31 cellular contexts compared by ENCODE assay signal in the genomic region with DNA sequence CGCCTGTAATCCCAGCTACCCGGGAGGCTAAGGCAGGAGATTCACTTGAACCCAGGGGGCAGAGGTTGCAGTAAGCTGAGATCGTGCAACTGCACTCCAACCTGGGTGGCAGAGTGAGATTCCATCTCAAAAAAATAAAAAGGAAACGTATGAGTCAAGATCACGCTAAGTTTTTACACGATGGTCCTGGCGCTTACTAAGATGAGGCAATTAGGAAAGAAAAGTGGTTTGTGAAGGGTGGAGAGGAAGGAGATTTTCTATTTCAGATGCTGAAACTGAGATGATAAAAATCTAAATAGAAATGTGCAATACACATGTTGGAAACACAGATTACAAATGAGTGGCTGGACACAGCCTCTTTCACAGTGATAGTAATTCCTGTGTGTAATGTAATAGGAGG.
A peak's percentile ranks its signal among the peaks of the same experiment; 100 is the strongest.
DNase-seq lines count a peak whose midpoint lies in the region; ATAC-seq, FAIRE-seq and TF ChIP-seq lines count a peak whose summit lies in the region.
"Had no signal": no experiment of that assay in that cellular context is flagged by ENCODE, and none has a peak within 500 bp of the region (broad histone marks: within the 10 kb centered on the region; RNA-seq: fewer than 3 reads in every experiment).

No MANE protein-coding gene starts in this region.

- no peaks in the 10 kb centered on the region for H3K27me3 Mint-ChIP-seq in activated T-cell treated with anti-CD3 and anti-CD28 coated beads, Interleukin-2, amount 50 U/mL, for 72 hours (ENCODE audit: low read depth)
- no peaks in the 10 kb centered on the region for H3K27me3 Mint-ChIP-seq in activated naive CD8-positive, alpha-beta T cell treated with anti-CD3 and anti-CD28 coated beads for 36 hours
- H3K27me3 Mint-ChIP-seq in stimulated activated naive CD8-positive, alpha-beta T cell treated with anti-CD3 and anti-CD28 coated beads, Interleukin-15, amount 100 ng/mL, for 72 hours, result no peaks in the 10 kb centered on the region

- H3K36me3 Mint-ChIP-seq in activated T-cell treated with anti-CD3 and anti-CD28 coated beads, Interleukin-2, amount 50 U/mL, for 72 hours (ENCODE audit: insufficient read depth in 2 of 2), result peaks cover 10 to 33% of the 10 kb centered on the region in 2 donors
- H3K36me3 Mint-ChIP-seq in activated naive CD8-positive, alpha-beta T cell treated with anti-CD3 and anti-CD28 coated beads for 36 hours, result peaks cover 18% of the 10 kb centered on the region

- H3K4me3 Mint-ChIP-seq in activated T-cell treated with anti-CD3 and anti-CD28 coated beads, Interleukin-2, amount 50 U/mL, for 72 hours, result peak overlapping the region in 1 of 2 donors; percentile 10
- H3K4me3 Mint-ChIP-seq in activated naive CD8-positive, alpha-beta T cell treated with anti-CD3 and anti-CD28 coated beads for 36 hours, result no peak overlapping the region
- H3K4me3 Mint-ChIP-seq in stimulated activated naive CD8-positive, alpha-beta T cell treated with anti-CD3 and anti-CD28 coated beads, Interleukin-15, amount 100 ng/mL, for 72 hours, result peak overlapping the region in 1 of 2 donors; percentile 12
- H3K4me3 Mint-ChIP-seq: endodermal cell had no signal

- FAIRE-seq in GM12891 (lab: Jason Lieb, UNC), result no peak
- FAIRE-seq: GM12892, HepG2, keratinocyte had no signal

- peak in 1 of 2 donors; percentile 57 for ATAC-seq in activated T-cell treated with anti-CD3 and anti-CD28 coated beads, Interleukin-2, amount 50 U/mL, for 72 hours (replicated peaks in 1 of 2)
- peak; percentile 40 for ATAC-seq in stimulated activated naive CD8-positive, alpha-beta T cell treated with anti-CD3 and anti-CD28 coated beads, Interleukin-15, amount 100 ng/mL, for 72 hours
- no peak for ATAC-seq in SK-N-SH treated with all-trans-retinoic acid at 6 μM for 48 hours
- ATAC-seq: body of pancreas, esophagus mucosa, foreskin keratinocyte, heart right ventricle, HepG2, right cardiac atrium had no signal

- no peak for DNase-seq in activated T-cell treated with anti-CD3 and anti-CD28 coated beads, Interleukin-2, amount 50 U/mL, for 72 hours
- DNase-seq in activated T-cell treated with anti-CD3 and anti-CD28 coated beads, Interleukin-2, amount 50 U/mL, for 1 hour, result no peak
- no peak for DNase-seq in GM12891 (ENCODE audit: insufficient read length, low spot score)
- DNase-seq in activated naive CD8-positive, alpha-beta T cell treated with anti-CD3 and anti-CD28 coated beads for 36 hours, result no peak
- no peak for DNase-seq in stimulated activated naive CD8-positive, alpha-beta T cell treated with anti-CD3 and anti-CD28 coated beads, Interleukin-15, amount 100 ng/mL, for 72 hours
- DNase-seq in head of caudate nucleus, result no peak
- DNase-seq: activated CD4-positive, alpha-beta T cell treated with anti-CD3 and anti-CD28 coated beads, Interleukin-2, amount 50 U/mL, for 1 hour; activated CD8-positive, alpha-beta memory T cell treated with anti-CD3 and anti-CD28 coated beads, Interleukin-2, amount 50 U/mL, for 48 hours; activated effector memory CD4-positive, alpha-beta T cell treated with anti-CD3 and anti-CD28 coated beads, Interleukin-2, amount 50 U/mL, for 16 hours; body of pancreas; dermis blood vessel endothelial cell; endodermal cell; foreskin keratinocyte; H7; heart right ventricle; left ventricle myocardium inferior; mesendoderm; NCI-H1436 treated with DMSO at 0.1 percent for 48 hours; posterior cingulate gyrus; right cardiac atrium; SJCRH30; stimulated activated CD4-positive, alpha-beta T cell treated with anti-CD3 and anti-CD28 coated beads, Interleukin-1b, Interleukin-23, amount 100 ng/mL, for 48 hours; stomach; T1000; thyroid gland; WERI-Rb-1 had no signal

- TF ChIP-seq POLR2A in GM12891 (IDR thresholded peaks at IDR 0.05; ENCODE audit: low read depth, low read length), result no peak

- H3K9me3 Mint-ChIP-seq in activated T-cell treated with anti-CD3 and anti-CD28 coated beads, Interleukin-2, amount 50 U/mL, for 72 hours, result no peaks in the 10 kb centered on the region
- H3K9me3 Mint-ChIP-seq in activated naive CD8-positive, alpha-beta T cell treated with anti-CD3 and anti-CD28 coated beads for 36 hours, result no peaks in the 10 kb centered on the region
- no peaks in the 10 kb centered on the region for H3K9me3 Mint-ChIP-seq in stimulated activated naive CD8-positive, alpha-beta T cell treated with anti-CD3 and anti-CD28 coated beads, Interleukin-15, amount 100 ng/mL, for 72 hours
- H3K9me3 Mint-ChIP-seq: endodermal cell had no signal

- intact Hi-C loops in head of caudate nucleus (cut with DNase I), result no loop called here

- peak overlapping the region; percentile 34 for H3K27ac Mint-ChIP-seq in activated T-cell treated with anti-CD3 and anti-CD28 coated beads, Interleukin-2, amount 50 U/mL, for 72 hours
- H3K27ac Mint-ChIP-seq in activated naive CD8-positive, alpha-beta T cell treated with anti-CD3 and anti-CD28 coated beads for 36 hours, result peak overlapping the region; percentile 11
- H3K27ac Mint-ChIP-seq in stimulated activated naive CD8-positive, alpha-beta T cell treated with anti-CD3 and anti-CD28 coated beads, Interleukin-15, amount 100 ng/mL, for 72 hours, result peak overlapping the region in 1 of 2 donors; percentile 91
- H3K27ac Mint-ChIP-seq: endodermal cell had no signal

- peaks cover 17% of the 10 kb centered on the region for H3K4me1 Mint-ChIP-seq in activated T-cell treated with anti-CD3 and anti-CD28 coated beads, Interleukin-2, amount 50 U/mL, for 72 hours (ENCODE audit: low read depth)
- peaks cover 9% of the 10 kb centered on the region for H3K4me1 Mint-ChIP-seq in activated naive CD8-positive, alpha-beta T cell treated with anti-CD3 and anti-CD28 coated beads for 36 hours
- peaks cover 22% of the 10 kb centered on the region for H3K4me1 Mint-ChIP-seq in stimulated activated naive CD8-positive, alpha-beta T cell treated with anti-CD3 and anti-CD28 coated beads, Interleukin-15, amount 100 ng/mL, for 72 hours
- H3K4me1 Mint-ChIP-seq: endodermal cell had no signal

TF ChIP-seq in GM12891, 5 proteins besides CTCF, POLR2A, EP300 and RAD21:
- TF ChIP-seq POLR2AphosphoS5 (IDR thresholded peaks at IDR 0.05; ENCODE audit: low read depth, low read length), result no peak
- no peak for TF ChIP-seq TAF1 (IDR thresholded peaks at IDR 0.05; ENCODE audit: low read depth, low read length)
- TF ChIP-seq PAX5 (IDR thresholded peaks at IDR 0.05; ENCODE audit: insufficient read depth, low read length, severe bottlenecking), result no peak
- TF ChIP-seq POU2F2 (IDR thresholded peaks at IDR 0.05; ENCODE audit: low read depth, low read length), result no peak
- peak; percentile 44 for TF ChIP-seq SPI1 (IDR thresholded peaks at IDR 0.05; ENCODE audit: low read depth, low read length)

TF ChIP-seq in SK-N-SH treated with all-trans-retinoic acid at 6 μM for 48 hours, 23 proteins besides CTCF, POLR2A, EP300 and RAD21 (continues in another document):
- TF ChIP-seq OSR1 (CRISPR knock-in tag; IDR thresholded peaks at IDR 0.05) (no peak), TCF4 (CRISPR knock-in tag; IDR thresholded peaks at IDR 0.05; ENCODE audit: borderline replicate concordance) (no peak), RARB (CRISPR knock-in tag; IDR thresholded peaks at IDR 0.05) (no peak), ZC3H10 (CRISPR knock-in tag; IDR thresholded peaks at IDR 0.05) (no peak), SNAI2 (CRISPR knock-in tag; IDR thresholded peaks at IDR 0.05) (no peak), GLIS3 (CRISPR knock-in tag; IDR thresholded peaks at IDR 0.05) (no peak), CSDC2 (CRISPR knock-in tag; IDR thresholded peaks at IDR 0.05) (no peak), ZNF70 (CRISPR knock-in tag; IDR thresholded peaks at IDR 0.05) (no peak)
- TF ChIP-seq, protein P1, sequence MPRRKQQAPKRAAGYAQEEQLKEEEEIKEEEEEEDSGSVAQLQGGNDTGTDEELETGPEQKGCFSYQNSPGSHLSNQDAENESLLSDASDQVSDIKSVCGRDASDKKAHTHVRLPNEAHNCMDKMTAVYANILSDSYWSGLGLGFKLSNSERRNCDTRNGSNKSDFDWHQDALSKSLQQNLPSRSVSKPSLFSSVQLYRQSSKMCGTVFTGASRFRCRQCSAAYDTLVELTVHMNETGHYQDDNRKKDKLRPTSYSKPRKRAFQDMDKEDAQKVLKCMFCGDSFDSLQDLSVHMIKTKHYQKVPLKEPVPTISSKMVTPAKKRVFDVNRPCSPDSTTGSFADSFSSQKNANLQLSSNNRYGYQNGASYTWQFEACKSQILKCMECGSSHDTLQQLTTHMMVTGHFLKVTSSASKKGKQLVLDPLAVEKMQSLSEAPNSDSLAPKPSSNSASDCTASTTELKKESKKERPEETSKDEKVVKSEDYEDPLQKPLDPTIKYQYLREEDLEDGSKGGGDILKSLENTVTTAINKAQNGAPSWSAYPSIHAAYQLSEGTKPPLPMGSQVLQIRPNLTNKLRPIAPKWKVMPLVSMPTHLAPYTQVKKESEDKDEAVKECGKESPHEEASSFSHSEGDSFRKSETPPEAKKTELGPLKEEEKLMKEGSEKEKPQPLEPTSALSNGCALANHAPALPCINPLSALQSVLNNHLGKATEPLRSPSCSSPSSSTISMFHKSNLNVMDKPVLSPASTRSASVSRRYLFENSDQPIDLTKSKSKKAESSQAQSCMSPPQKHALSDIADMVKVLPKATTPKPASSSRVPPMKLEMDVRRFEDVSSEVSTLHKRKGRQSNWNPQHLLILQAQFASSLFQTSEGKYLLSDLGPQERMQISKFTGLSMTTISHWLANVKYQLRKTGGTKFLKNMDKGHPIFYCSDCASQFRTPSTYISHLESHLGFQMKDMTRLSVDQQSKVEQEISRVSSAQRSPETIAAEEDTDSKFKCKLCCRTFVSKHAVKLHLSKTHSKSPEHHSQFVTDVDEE (CRISPR knock-in tag; IDR thresholded peaks at IDR 0.05), result no peak
- TF ChIP-seq, protein P2, sequence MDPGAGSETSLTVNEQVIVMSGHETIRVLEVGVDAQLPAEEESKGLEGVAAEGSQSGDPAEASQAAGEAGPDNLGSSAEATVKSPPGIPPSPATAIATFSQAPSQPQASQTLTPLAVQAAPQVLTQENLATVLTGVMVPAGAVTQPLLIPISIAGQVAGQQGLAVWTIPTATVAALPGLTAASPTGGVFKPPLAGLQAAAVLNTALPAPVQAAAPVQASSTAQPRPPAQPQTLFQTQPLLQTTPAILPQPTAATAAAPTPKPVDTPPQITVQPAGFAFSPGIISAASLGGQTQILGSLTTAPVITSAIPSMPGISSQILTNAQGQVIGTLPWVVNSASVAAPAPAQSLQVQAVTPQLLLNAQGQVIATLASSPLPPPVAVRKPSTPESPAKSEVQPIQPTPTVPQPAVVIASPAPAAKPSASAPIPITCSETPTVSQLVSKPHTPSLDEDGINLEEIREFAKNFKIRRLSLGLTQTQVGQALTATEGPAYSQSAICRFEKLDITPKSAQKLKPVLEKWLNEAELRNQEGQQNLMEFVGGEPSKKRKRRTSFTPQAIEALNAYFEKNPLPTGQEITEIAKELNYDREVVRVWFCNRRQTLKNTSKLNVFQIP (CRISPR knock-in tag; IDR thresholded peaks at IDR 0.05; ENCODE audit: borderline replicate concordance, low read depth), result no peak
